Comparison of ENCODE assay signal across 37 cellular contexts in genomic region chr4:127846765-127847164, GRCh38.
"Had no signal": no experiment of that assay in that cellular context is flagged by ENCODE, and none has a peak within 500 bp of the region (broad histone marks: within the 10 kb centered on the region; RNA-seq: fewer than 3 reads in every experiment).

No MANE protein-coding gene starts in this region.

- H3K27me3 Mint-ChIP-seq: activated B cell treated with CpG ODN at 0.5 μM for 24 hours; activated CD4-positive, alpha-beta memory T cell treated with anti-CD3 and anti-CD28 coated beads for 36 hours; activated CD4-positive, alpha-beta T cell treated with anti-CD3 and anti-CD28 coated beads, Interleukin-2, amount 10 ng/mL, durations not matched to agents 24 days and 14 days; activated CD8-positive, alpha-beta T cell treated with anti-CD3 and anti-CD28 coated beads for 36 hours; activated naive CD8-positive, alpha-beta T cell treated with anti-CD3 and anti-CD28 coated beads for 36 hours; activated T-helper 17 cell treated with anti-CD3 and anti-CD28 coated beads, Interleukin-2, amount 50 U/mL, for 72 hours; T-cell had no signal

- H3K4me3 Mint-ChIP-seq: activated B cell treated with CpG ODN at 0.5 μM for 24 hours; activated CD4-positive, alpha-beta memory T cell treated with anti-CD3 and anti-CD28 coated beads for 36 hours; activated CD4-positive, alpha-beta T cell treated with anti-CD3 and anti-CD28 coated beads, Interleukin-2, amount 10 ng/mL, durations not matched to agents 24 days and 14 days; activated CD8-positive, alpha-beta T cell treated with anti-CD3 and anti-CD28 coated beads for 36 hours; activated naive CD4-positive, alpha-beta T cell treated with anti-CD3 and anti-CD28 coated beads for 36 hours; activated naive CD8-positive, alpha-beta T cell treated with anti-CD3 and anti-CD28 coated beads for 36 hours; activated T-cell treated with anti-CD3 and anti-CD28 coated beads, Interleukin-2, amount 50 U/mL, for 4 hours; activated T-cell treated with anti-CD3 and anti-CD28 coated beads, Interleukin-2, amount 50 U/mL, for 72 hours; activated T-helper 1 cell treated with anti-CD3 and anti-CD28 coated beads, Interleukin-12 subunit alpha, Interleukin-12 subunit beta, Interleukin-2, Interleukin-4 antibody, amounts not matched to agents 30 ng/mL and 10 ng/mL and 1 ng/mL, durations not matched to agents 14 hours and 24 hours and 36 hours; activated T-helper 17 cell treated with anti-CD3 and anti-CD28 coated beads, Interleukin-2, amount 50 U/mL, for 72 hours; T-cell; T-helper 1 cell treated with Interleukin-12 subunit alpha and Interleukin-12 subunit beta and Interleukin-4 antibody, amounts not matched to agents 30 μg/mL and 1 μg/mL, for 36 hours; T-helper 2 cell treated with Interferon-gamma antibody and Interleukin-4, amounts not matched to agents 5 μg/mL and 100 μg/mL, for 36 hours had no signal

- FAIRE-seq: astrocyte, TTC549 had no signal

- H3K27ac Mint-ChIP-seq: activated B cell treated with CpG ODN at 0.5 μM for 24 hours; activated CD4-positive, alpha-beta memory T cell treated with anti-CD3 and anti-CD28 coated beads for 36 hours; activated CD4-positive, alpha-beta T cell treated with anti-CD3 and anti-CD28 coated beads, Interleukin-2, amount 10 ng/mL, durations not matched to agents 24 days and 14 days; activated CD8-positive, alpha-beta T cell treated with anti-CD3 and anti-CD28 coated beads for 36 hours; activated naive CD4-positive, alpha-beta T cell treated with anti-CD3 and anti-CD28 coated beads for 36 hours; activated naive CD4-positive, alpha-beta T cell treated with anti-CD3 and anti-CD28 coated beads, Interleukin-2, amount 50 U/mL, for 72 hours; activated naive CD8-positive, alpha-beta T cell treated with anti-CD3 and anti-CD28 coated beads for 36 hours; activated T-cell treated with anti-CD3 and anti-CD28 coated beads, Interleukin-2, amount 50 U/mL, for 72 hours; activated T-helper 1 cell treated with anti-CD3 and anti-CD28 coated beads, Interleukin-12 subunit alpha, Interleukin-12 subunit beta, Interleukin-2, Interleukin-4 antibody, amounts not matched to agents 30 ng/mL and 10 ng/mL and 1 ng/mL, durations not matched to agents 14 hours and 24 hours and 36 hours; activated T-helper 17 cell treated with anti-CD3 and anti-CD28 coated beads, Interleukin-2, amount 50 U/mL, for 72 hours; T-cell; T-helper 1 cell treated with Interleukin-12 subunit alpha and Interleukin-12 subunit beta and Interleukin-4 antibody, amounts not matched to agents 30 μg/mL and 1 μg/mL, for 36 hours; T-helper 2 cell treated with Interferon-gamma antibody and Interleukin-4, amounts not matched to agents 5 μg/mL and 100 μg/mL, for 36 hours had no signal

- ATAC-seq: activated CD8-positive, alpha-beta T cell treated with anti-CD3 and anti-CD28 coated beads for 36 hours; activated naive CD4-positive, alpha-beta T cell treated with anti-CD3 and anti-CD28 coated beads, Interleukin-2, amount 50 U/mL, for 72 hours; activated T-cell treated with anti-CD3 and anti-CD28 coated beads, Interleukin-2, amount 50 U/mL, for 4 hours; activated T-cell treated with anti-CD3 and anti-CD28 coated beads, Interleukin-2, amount 50 U/mL, for 72 hours; activated T-helper 17 cell treated with anti-CD3 and anti-CD28 coated beads, Interleukin-2, amount 50 U/mL, for 72 hours; body of pancreas; T-cell had no signal

- H3K4me3 ChIP-seq: adrenal gland, body of pancreas, breast epithelium had no signal

- H3K4me1 Mint-ChIP-seq: activated B cell treated with CpG ODN at 0.5 μM for 24 hours; activated naive CD8-positive, alpha-beta T cell treated with anti-CD3 and anti-CD28 coated beads for 36 hours; activated T-helper 17 cell treated with anti-CD3 and anti-CD28 coated beads, Interleukin-2, amount 50 U/mL, for 72 hours had no signal

- H3K36me3 ChIP-seq: adrenal gland, brain microvascular endothelial cell, breast epithelium had no signal

- H3K27ac ChIP-seq: adrenal gland, body of pancreas, brain microvascular endothelial cell, breast epithelium, VCaP had no signal

- DNase-seq: activated B cell treated with CpG ODN at 0.5 μM for 24 hours; activated CD4-positive, alpha-beta memory T cell treated with anti-CD3 and anti-CD28 coated beads for 36 hours; activated CD4-positive, alpha-beta T cell treated with anti-CD3 and anti-CD28 coated beads for 4 hours; activated CD4-positive, alpha-beta T cell treated with anti-CD3 and anti-CD28 coated beads, Interleukin-2, amount 10 ng/mL, durations not matched to agents 24 days and 14 days; activated CD4-positive, alpha-beta T cell treated with anti-CD3 and anti-CD28 coated beads, Interleukin-2, amount 50 U/mL, for 1 hour; activated CD4-positive, alpha-beta T cell treated with anti-CD3 and anti-CD28 coated beads, Interleukin-2, amount 50 U/mL, for 4 hours; activated CD4-positive, CD25-positive, alpha-beta regulatory T cell treated with anti-CD3 and anti-CD28 coated beads, Interleukin-2, amount 50 U/mL, for 72 hours; activated CD8-positive, alpha-beta memory T cell treated with anti-CD3 and anti-CD28 coated beads, Interleukin-2, amount 50 U/mL, for 4 hours; activated CD8-positive, alpha-beta T cell treated with anti-CD3 and anti-CD28 coated beads for 36 hours; activated effector memory CD4-positive, alpha-beta T cell treated with anti-CD3 and anti-CD28 coated beads, Interleukin-2, amount 50 U/mL, for 16 hours; activated gamma-delta T cell treated with Interleukin-2 at 50 U/mL for 16 hours; activated naive CD4-positive, alpha-beta T cell; activated naive CD4-positive, alpha-beta T cell treated with anti-CD3 and anti-CD28 coated beads for 36 hours; activated naive CD4-positive, alpha-beta T cell treated with anti-CD3 and anti-CD28 coated beads, Interleukin-2, amount 50 U/mL, for 16 hours; activated naive CD8-positive, alpha-beta T cell treated with anti-CD3 and anti-CD28 coated beads for 36 hours; activated T-cell treated with anti-CD3 and anti-CD28 coated beads for 4 hours; activated T-cell treated with anti-CD3 and anti-CD28 coated beads, Interleukin-2, amount 50 U/mL, for 1 hour; activated T-cell treated with anti-CD3 and anti-CD28 coated beads, Interleukin-2, amount 50 U/mL, for 4 hours; activated T-cell treated with anti-CD3 and anti-CD28 coated beads, Interleukin-2, amount 50 U/mL, for 72 hours; adrenal gland; amniotic stem cell; aorta; body of pancreas; brain microvascular endothelial cell; central memory CD4-positive, alpha-beta T cell; T-cell; T-helper 2 cell; T-helper 9 cell had no signal

- H3K4me1 ChIP-seq: adrenal gland, body of pancreas, breast epithelium had no signal

- H3K27me3 ChIP-seq: adrenal gland, body of pancreas, brain microvascular endothelial cell, breast epithelium had no signal
